29 cellular contexts compared by ENCODE assay signal in the genomic region with DNA sequence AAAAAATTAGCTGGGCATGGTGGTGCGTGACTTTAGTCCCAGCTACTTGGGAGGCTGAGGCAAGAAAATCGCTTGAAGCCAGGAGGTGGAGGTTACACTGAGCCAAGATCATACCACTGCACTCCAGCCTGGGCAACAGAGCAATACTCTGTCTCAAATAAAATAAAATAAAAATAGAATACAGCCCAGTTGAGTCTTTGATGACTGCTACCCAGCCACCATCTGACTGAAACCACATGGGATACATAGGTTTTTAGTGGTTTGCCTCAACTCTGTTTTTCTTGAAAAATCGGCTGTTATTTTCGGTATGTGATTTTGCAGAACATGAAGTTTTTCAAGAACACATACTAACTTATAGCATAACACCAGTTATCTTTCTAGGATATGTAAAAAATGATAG.
"Had no signal": no experiment of that assay in that cellular context is flagged by ENCODE, and none has a peak within 500 bp of the region (broad histone marks: within the 10 kb centered on the region; RNA-seq: fewer than 3 reads in every experiment).

No MANE protein-coding gene starts in this region.

- H3K27me3 Mint-ChIP-seq: activated B cell treated with CpG ODN at 0.5 μM for 24 hours; activated CD4-positive, alpha-beta T cell treated with anti-CD3 and anti-CD28 coated beads for 36 hours; activated CD8-positive, alpha-beta T cell treated with anti-CD3 and anti-CD28 coated beads for 36 hours; activated T-helper 17 cell treated with anti-CD3 and anti-CD28 coated beads, Interleukin-2, amount 50 U/mL, for 72 hours; T-helper 17 cell had no signal

- ATAC-seq: activated CD4-positive, alpha-beta T cell treated with anti-CD3 and anti-CD28 coated beads for 36 hours; activated CD8-positive, alpha-beta T cell treated with anti-CD3 and anti-CD28 coated beads for 36 hours; activated naive CD4-positive, alpha-beta T cell treated with anti-CD3 and anti-CD28 coated beads, Interleukin-2, amount 50 U/mL, for 72 hours; activated T-cell treated with anti-CD3 and anti-CD28 coated beads, Interleukin-2, amount 50 U/mL, for 4 hours; activated T-helper 17 cell treated with anti-CD3 and anti-CD28 coated beads, Interleukin-2, amount 50 U/mL, for 72 hours; body of pancreas; esophagus mucosa; T-helper 17 cell had no signal

- H3K27ac Mint-ChIP-seq: activated B cell treated with CpG ODN at 0.5 μM for 24 hours; activated CD4-positive, alpha-beta T cell treated with anti-CD3 and anti-CD28 coated beads for 36 hours; activated CD8-positive, alpha-beta T cell treated with anti-CD3 and anti-CD28 coated beads for 36 hours; activated naive CD4-positive, alpha-beta T cell treated with anti-CD3 and anti-CD28 coated beads for 36 hours; activated naive CD4-positive, alpha-beta T cell treated with anti-CD3 and anti-CD28 coated beads, Interleukin-2, amount 50 U/mL, for 72 hours; activated T-helper 17 cell treated with anti-CD3 and anti-CD28 coated beads, Interleukin-2, amount 50 U/mL, for 72 hours; T-helper 17 cell; T-helper 2 cell treated with Interferon-gamma antibody and Interleukin-4, amounts not matched to agents 5 μg/mL and 100 μg/mL, for 36 hours had no signal

- H3K4me3 ChIP-seq: adrenal gland, body of pancreas had no signal

- DNase-seq: activated B cell treated with CpG ODN at 0.5 μM for 24 hours; activated CD4-positive, alpha-beta T cell treated with anti-CD3 and anti-CD28 coated beads for 36 hours; activated CD4-positive, alpha-beta T cell treated with anti-CD3 and anti-CD28 coated beads, Interleukin-2, amount 50 U/mL, for 1 hour; activated CD4-positive, alpha-beta T cell treated with anti-CD3 and anti-CD28 coated beads, Interleukin-2, amount 50 U/mL, for 48 hours; activated CD4-positive, CD25-positive, alpha-beta regulatory T cell treated with anti-CD3 and anti-CD28 coated beads, Interleukin-2, amount 50 U/mL, for 72 hours; activated CD8-positive, alpha-beta memory T cell treated with anti-CD3 and anti-CD28 coated beads for 24 hours; activated CD8-positive, alpha-beta T cell treated with anti-CD3 and anti-CD28 coated beads for 36 hours; activated effector memory CD4-positive, alpha-beta T cell treated with Interleukin-2 at 50 U/mL for 16 hours; activated gamma-delta T cell treated with Interleukin-2 at 50 U/mL for 16 hours; activated naive CD4-positive, alpha-beta T cell treated with anti-CD3 and anti-CD28 coated beads for 36 hours; activated T-cell treated with anti-CD3 and anti-CD28 coated beads, Interleukin-2, amount 50 U/mL, for 4 hours; adrenal gland; amygdala; aorta; body of pancreas; caudate nucleus; cortex of kidney; effector CD8-positive, alpha-beta T cell; foreskin fibroblast; head of caudate nucleus; hippocampal formation; T-helper 1 cell; T-helper 17 cell; T1000; WERI-Rb-1 had no signal

- H3K9me3 Mint-ChIP-seq: activated B cell treated with CpG ODN at 0.5 μM for 24 hours; activated CD8-positive, alpha-beta T cell treated with anti-CD3 and anti-CD28 coated beads for 36 hours; activated naive CD4-positive, alpha-beta T cell treated with anti-CD3 and anti-CD28 coated beads for 36 hours; activated naive CD4-positive, alpha-beta T cell treated with anti-CD3 and anti-CD28 coated beads, Interleukin-2, amount 50 U/mL, for 72 hours; activated T-cell treated with anti-CD3 and anti-CD28 coated beads, Interleukin-2, amount 50 U/mL, for 4 hours; activated T-helper 17 cell treated with anti-CD3 and anti-CD28 coated beads, Interleukin-2, amount 50 U/mL, for 72 hours; T-helper 2 cell treated with Interferon-gamma antibody and Interleukin-4, amounts not matched to agents 5 μg/mL and 100 μg/mL, for 36 hours had no signal

- H3K9me3 ChIP-seq: adrenal gland, body of pancreas had no signal

- H3K4me1 ChIP-seq: adrenal gland, body of pancreas had no signal

- H3K4me3 Mint-ChIP-seq: activated B cell treated with CpG ODN at 0.5 μM for 24 hours; activated CD4-positive, alpha-beta T cell treated with anti-CD3 and anti-CD28 coated beads for 36 hours; activated CD8-positive, alpha-beta T cell treated with anti-CD3 and anti-CD28 coated beads for 36 hours; activated naive CD4-positive, alpha-beta T cell treated with anti-CD3 and anti-CD28 coated beads for 36 hours; activated T-cell treated with anti-CD3 and anti-CD28 coated beads, Interleukin-2, amount 50 U/mL, for 4 hours; activated T-helper 17 cell treated with anti-CD3 and anti-CD28 coated beads, Interleukin-2, amount 50 U/mL, for 72 hours; T-helper 17 cell; T-helper 2 cell treated with Interferon-gamma antibody and Interleukin-4, amounts not matched to agents 5 μg/mL and 100 μg/mL, for 36 hours had no signal

- H3K4me1 Mint-ChIP-seq: activated B cell treated with CpG ODN at 0.5 μM for 24 hours had no signal

- H3K27me3 ChIP-seq: adrenal gland, body of pancreas had no signal

- H3K27ac ChIP-seq: adrenal gland, body of pancreas, WERI-Rb-1 had no signal
